26 cellular contexts compared by ENCODE assay signal in genomic region chr10:8334631-8335030, GRCh38.
"Had no signal": no experiment of that assay in that cellular context is flagged by ENCODE, and none has a peak within 500 bp of the region (broad histone marks: within the 10 kb centered on the region; RNA-seq: fewer than 3 reads in every experiment).

No MANE protein-coding gene starts in this region.

- H3K4me1 ChIP-seq: breast epithelium had no signal

- H3K27me3 Mint-ChIP-seq: activated CD4-positive, alpha-beta T cell treated with anti-CD3 and anti-CD28 coated beads, Interleukin-2, amount 10 ng/mL, durations not matched to agents 24 days and 14 days; activated naive CD4-positive, alpha-beta T cell treated with anti-CD3 and anti-CD28 coated beads, Interleukin-2, amount 50 U/mL, for 24 hours; T-cell had no signal

- H3K9me3 ChIP-seq: breast epithelium had no signal

- H3K4me3 ChIP-seq: breast epithelium, SK-N-MC had no signal

- H3K9me3 Mint-ChIP-seq: activated CD4-positive, alpha-beta T cell treated with anti-CD3 and anti-CD28 coated beads, Interleukin-2, amount 10 ng/mL, durations not matched to agents 24 days and 14 days; activated naive CD4-positive, alpha-beta T cell treated with anti-CD3 and anti-CD28 coated beads, Interleukin-2, amount 50 U/mL, for 24 hours; T-cell; WTC11 had no signal

- H3K27me3 ChIP-seq: breast epithelium had no signal

- H3K27ac Mint-ChIP-seq: activated CD4-positive, alpha-beta T cell treated with anti-CD3 and anti-CD28 coated beads, Interleukin-2, amount 10 ng/mL, durations not matched to agents 24 days and 14 days; activated naive CD4-positive, alpha-beta T cell treated with anti-CD3 and anti-CD28 coated beads, Interleukin-2, amount 50 U/mL, for 24 hours; WTC11 had no signal

- H3K36me3 ChIP-seq: breast epithelium had no signal

- H3K4me3 Mint-ChIP-seq: activated CD4-positive, alpha-beta T cell treated with anti-CD3 and anti-CD28 coated beads, Interleukin-2, amount 10 ng/mL, durations not matched to agents 24 days and 14 days; activated naive CD4-positive, alpha-beta T cell treated with anti-CD3 and anti-CD28 coated beads, Interleukin-2, amount 50 U/mL, for 24 hours; T-cell; WTC11 had no signal

- DNase-seq: activated CD4-positive, alpha-beta T cell treated with anti-CD3 and anti-CD28 coated beads for 1 hour; activated CD4-positive, alpha-beta T cell treated with anti-CD3 and anti-CD28 coated beads, Interleukin-2, amount 10 ng/mL, durations not matched to agents 24 days and 14 days; activated CD4-positive, alpha-beta T cell treated with anti-CD3 and anti-CD28 coated beads, Interleukin-2, amount 50 U/mL, for 48 hours; activated CD8-positive, alpha-beta memory T cell treated with anti-CD3 and anti-CD28 coated beads, Interleukin-2, amount 50 U/mL, for 48 hours; activated effector memory CD4-positive, alpha-beta T cell treated with Interleukin-2 at 50 U/mL for 16 hours; activated naive CD4-positive, alpha-beta T cell; activated T-cell treated with anti-CD3 and anti-CD28 coated beads, Interleukin-2, amount 50 U/mL, for 1 hour; aorta; caudate nucleus; KBM-7; NCI-H1048; NCI-H1417; NCI-H1930; NCI-H2107; NCI-H2171 treated with DMSO at 0.1 percent for 48 hours; NCI-H345; NCI-H510A; NCI-H526 treated with DMSO at 0.1 percent for 48 hours; NCI-H82; RPMI8226; T-cell had no signal

- ATAC-seq: Right ventricle myocardium inferior, T-cell, WTC11 had no signal

- H3K27ac ChIP-seq: breast epithelium, SK-N-MC had no signal

- H3K36me3 Mint-ChIP-seq: T-cell, WTC11 had no signal
